24 cellular contexts compared by ENCODE assay signal in genomic region chr9:90616806-90617205, GRCh38. TPM values are rescaled to one million over a fixed set of nuclear protein-coding genes. Genes with fewer than 3 reads are reported as not detected.
"Had no signal": no experiment of that assay in that cellular context is flagged by ENCODE, and none has a peak within 500 bp of the region (broad histone marks: within the 10 kb centered on the region; RNA-seq: fewer than 3 reads in every experiment).

No MANE protein-coding gene starts in this region.

- FAIRE-seq: HepG2, RCC 7860 had no signal

- DNase-seq: IMR-90, Karpas-422, KG1, MG63, NCI-H1092, NCI-H1105 treated with DMSO at 0.1 percent for 48 hours, NCI-H1417 treated with DMSO at 0.1 percent for 48 hours, NCI-H146, NCI-H1694 treated with DMSO at 0.1 percent for 48 hours, NCI-H1930, NCI-H2081, NCI-H2107, NCI-H345, NCI-H524, NCI-H526 treated with DMSO at 0.1 percent for 48 hours, NCI-H774, Right ventricle myocardium superior, RPMI8226, SIG-M5 had no signal

- H3K4me1 ChIP-seq: SJSA1 had no signal

- H3K9me3 ChIP-seq: MG63, SJSA1 had no signal

- H3K27me3 ChIP-seq: MG63 had no signal

- H3K4me3 ChIP-seq: MG63, SJSA1, SK-N-MC had no signal

- H3K27ac ChIP-seq: SJSA1, SK-N-MC had no signal

- ATAC-seq: HepG2 had no signal

- H3K36me3 ChIP-seq: MG63, SJSA1 had no signal

RNA-seq across cellular contexts. Expression of gene DIRAS2, which starts 25.8 kb away (rescaled TPM):
- total RNA-seq: HepG2, HT1080, IMR-90, Right ventricle myocardium superior, SJSA1 had no signal
- polyA plus RNA-seq: HepG2, IMR-90 had no signal
